23 cellular contexts compared by ENCODE assay signal in genomic region chr1:102875756-102876155, GRCh38.
"Had no signal": no experiment of that assay in that cellular context is flagged by ENCODE, and none has a peak within 500 bp of the region (broad histone marks: within the 10 kb centered on the region; RNA-seq: fewer than 3 reads in every experiment).

No MANE protein-coding gene starts in this region.

- H3K36me3 Mint-ChIP-seq: activated CD4-positive, alpha-beta memory T cell treated with anti-CD3 and anti-CD28 coated beads for 36 hours; activated naive CD4-positive, alpha-beta T cell treated with anti-CD3 and anti-CD28 coated beads, Interleukin-2, amount 10 ng/mL, durations not matched to agents 7 days and 5 days; activated naive CD8-positive, alpha-beta T cell treated with anti-CD3 and anti-CD28 coated beads for 36 hours; IgD-negative memory B cell; T-cell had no signal

- H3K9me3 Mint-ChIP-seq: activated naive CD8-positive, alpha-beta T cell treated with anti-CD3 and anti-CD28 coated beads for 36 hours had no signal

- H3K27me3 Mint-ChIP-seq: activated CD4-positive, alpha-beta memory T cell treated with anti-CD3 and anti-CD28 coated beads for 36 hours; activated CD4-positive, alpha-beta T cell treated with anti-CD3 and anti-CD28 coated beads, Interleukin-2, amount 10 ng/mL, durations not matched to agents 7 days and 5 days; activated naive CD4-positive, alpha-beta T cell treated with anti-CD3 and anti-CD28 coated beads, Interleukin-2, amount 10 ng/mL, durations not matched to agents 7 days and 5 days; activated naive CD8-positive, alpha-beta T cell treated with anti-CD3 and anti-CD28 coated beads for 36 hours; IgD-negative memory B cell; T-cell had no signal

- DNase-seq: activated CD4-positive, alpha-beta memory T cell treated with anti-CD3 and anti-CD28 coated beads for 36 hours; activated CD4-positive, alpha-beta T cell treated with anti-CD3 and anti-CD28 coated beads, Interleukin-2, amount 10 ng/mL, durations not matched to agents 7 days and 5 days; activated CD4-positive, CD25-positive, alpha-beta regulatory T cell; activated gamma-delta T cell treated with Interleukin-2 at 50 U/mL for 16 hours; activated naive CD4-positive, alpha-beta T cell treated with anti-CD3 and anti-CD28 coated beads, Interleukin-2, amount 10 ng/mL, durations not matched to agents 7 days and 5 days; activated naive CD8-positive, alpha-beta T cell treated with anti-CD3 and anti-CD28 coated beads for 36 hours; activated T-cell treated with anti-CD3 and anti-CD28 coated beads for 4 hours; activated T-cell treated with anti-CD3 and anti-CD28 coated beads, Interleukin-2, amount 50 U/mL, for 72 hours; brain microvascular endothelial cell; cerebellar nuclear complex; colonic mucosa; KG1; NCI-H1048; NCI-H1436; NCI-H1930; NCI-H2107; NCI-H526; Peyer's patch; SHP77; T-cell; T-helper 2 cell had no signal

- H3K4me3 Mint-ChIP-seq: activated CD4-positive, alpha-beta memory T cell treated with anti-CD3 and anti-CD28 coated beads for 36 hours; activated CD4-positive, alpha-beta T cell treated with anti-CD3 and anti-CD28 coated beads, Interleukin-2, amount 10 ng/mL, durations not matched to agents 7 days and 5 days; activated naive CD4-positive, alpha-beta T cell treated with anti-CD3 and anti-CD28 coated beads, Interleukin-2, amount 10 ng/mL, durations not matched to agents 7 days and 5 days; activated naive CD8-positive, alpha-beta T cell treated with anti-CD3 and anti-CD28 coated beads for 36 hours; activated T-cell treated with anti-CD3 and anti-CD28 coated beads, Interleukin-2, amount 50 U/mL, for 72 hours; IgD-negative memory B cell; T-cell had no signal

- H3K4me1 Mint-ChIP-seq: activated CD4-positive, alpha-beta T cell treated with anti-CD3 and anti-CD28 coated beads, Interleukin-2, amount 10 ng/mL, durations not matched to agents 7 days and 5 days; activated naive CD4-positive, alpha-beta T cell treated with anti-CD3 and anti-CD28 coated beads, Interleukin-2, amount 10 ng/mL, durations not matched to agents 7 days and 5 days; activated naive CD8-positive, alpha-beta T cell treated with anti-CD3 and anti-CD28 coated beads for 36 hours; IgD-negative memory B cell; T-cell had no signal

- ATAC-seq: activated T-cell treated with anti-CD3 and anti-CD28 coated beads, Interleukin-2, amount 50 U/mL, for 72 hours; T-cell had no signal

- H3K27ac Mint-ChIP-seq: activated CD4-positive, alpha-beta memory T cell treated with anti-CD3 and anti-CD28 coated beads for 36 hours; activated CD4-positive, alpha-beta T cell treated with anti-CD3 and anti-CD28 coated beads, Interleukin-2, amount 10 ng/mL, durations not matched to agents 7 days and 5 days; activated naive CD4-positive, alpha-beta T cell treated with anti-CD3 and anti-CD28 coated beads, Interleukin-2, amount 10 ng/mL, durations not matched to agents 7 days and 5 days; activated naive CD8-positive, alpha-beta T cell treated with anti-CD3 and anti-CD28 coated beads for 36 hours; activated T-cell treated with anti-CD3 and anti-CD28 coated beads, Interleukin-2, amount 50 U/mL, for 72 hours; activated T-helper 2 cell treated with anti-CD3 and anti-CD28 coated beads, Interferon-gamma antibody, Interleukin-2, Interleukin-4, amounts not matched to agents 10 μg/mL and 5 μg/mL and 100 μg/mL, durations not matched to agents 14 hours and 24 hours and 36 hours; IgD-negative memory B cell; T-cell had no signal
